ENCODE assay signal across 2 cellular contexts in genomic region chr14:105027718-105028117, GRCh38. TPM values are rescaled to one million over a fixed set of nuclear protein-coding genes. Genes with fewer than 3 reads are reported as not detected.
"Had no signal": no experiment of that assay in that cellular context is flagged by ENCODE, and none has a peak within 500 bp of the region (broad histone marks: within the 10 kb centered on the region; RNA-seq: fewer than 3 reads in every experiment).

No MANE protein-coding gene starts in this region.

RNA-seq across cellular contexts. Expression of gene GPR132, which starts 37.5 kb away (rescaled TPM):
- total RNA-seq: myocyte had no signal
- polyA plus RNA-seq: neural cell had no signal
